ENCODE assay signal across 27 cellular contexts in genomic region chr18:55439036-55439435, GRCh38.
A peak's percentile ranks its signal among the peaks of the same experiment; 100 is the strongest.
DNase-seq lines count a peak whose midpoint lies in the region; ATAC-seq and TF ChIP-seq lines count a peak whose summit lies in the region.
"Had no signal": no experiment of that assay in that cellular context is flagged by ENCODE, and none has a peak within 500 bp of the region (broad histone marks: within the 10 kb centered on the region; RNA-seq: fewer than 3 reads in every experiment).

No MANE protein-coding gene starts in this region.

- H3K4me1 ChIP-seq in DOHH2 (ENCODE audit: control insufficient read depth, low read length) (peaks cover 100% of the 10 kb centered on the region), NT2/D1 (ENCODE audit: insufficient read depth, insufficient read length) (no peaks in the 10 kb centered on the region), uterus (no peaks in the 10 kb centered on the region)
- H3K4me1 ChIP-seq: ascending aorta, lower lobe of right lung had no signal

- in situ Hi-C loops in G401 (cut with HindIII; ENCODE audit: low sequenced_read_pairs), result no loop called here

- peak; percentile 35 for DNase-seq in NT2/D1 (ENCODE audit: low read depth, low spot score)
- peak; percentile 75 for DNase-seq in iPS DF 19.7 (ENCODE audit: low read depth, low spot score)
- no peak for DNase-seq in neural crest cell (ENCODE audit: low read depth, low spot score)
- no peak for DNase-seq in lower leg skin (ENCODE audit: low spot score in 2 of 2)
- no peak for DNase-seq in uterus
- no peak for DNase-seq in G401 (ENCODE audit: low spot score)
- DNase-seq: activated B cell treated with CpG ODN at 0.5 μM for 24 hours; activated CD4-positive, alpha-beta T cell treated with anti-CD3 and anti-CD28 coated beads, Interleukin-2, amount 50 U/mL, for 1 hour; activated gamma-delta T cell treated with Interleukin-2 at 50 U/mL for 16 hours; activated T-cell treated with anti-CD3 and anti-CD28 coated beads, Interleukin-2, amount 50 U/mL, for 24 hours; CD4-positive, CD25-positive, alpha-beta regulatory T cell; DND-41; effector memory CD8-positive, alpha-beta T cell; lower lobe of right lung; natural killer cell; NCI-H1417 treated with DMSO at 0.1 percent for 48 hours; NCI-H2081 treated with DMSO at 0.1 percent for 48 hours; NCI-H446; PC-3; SK-N-SH; stimulated activated naive B cell treated with anti-CD40 and anti-IgM and Interleukin-4, amounts not matched to agents 10 μg/mL and 1 μg/mL and 100 μg/mL, for 72 hours; substantia nigra had no signal

- H3K27ac Mint-ChIP-seq in neural crest cell (ENCODE audit: unreplicated experiment), result peak overlapping the region; percentile 87
- H3K27ac Mint-ChIP-seq: activated T-cell treated with anti-CD3 and anti-CD28 coated beads, Interleukin-2, amount 50 U/mL, for 24 hours; CD4-positive, CD25-positive, alpha-beta regulatory T cell; effector memory CD8-positive, alpha-beta T cell; natural killer cell; stimulated activated naive B cell treated with anti-CD40 and anti-IgM and Interleukin-4, amounts not matched to agents 10 μg/mL and 1 μg/mL and 100 μg/mL, for 72 hours had no signal

- peaks cover 2% of the 10 kb centered on the region for H3K9me3 Mint-ChIP-seq in neural crest cell
- H3K9me3 Mint-ChIP-seq: activated B cell treated with CpG ODN at 0.5 μM for 24 hours; activated T-cell treated with anti-CD3 and anti-CD28 coated beads, Interleukin-2, amount 50 U/mL, for 24 hours; natural killer cell had no signal

- H3K79me2 ChIP-seq in DOHH2 (ENCODE audit: control insufficient read depth, low read length), result peaks cover 75% of the 10 kb centered on the region

- no peaks in the 10 kb centered on the region for H4K20me1 ChIP-seq in DOHH2 (ENCODE audit: control insufficient read depth, insufficient read depth, low read depth, low read length)

- peaks cover 17% of the 10 kb centered on the region for H3K36me3 ChIP-seq in DOHH2 (ENCODE audit: control insufficient read depth, low read length)
- no peaks in the 10 kb centered on the region for H3K36me3 ChIP-seq in NT2/D1 (ENCODE audit: insufficient read depth, insufficient read length, low read length)
- H3K36me3 ChIP-seq in uterus, result no peaks in the 10 kb centered on the region
- H3K36me3 ChIP-seq: ascending aorta, cardiac muscle cell, lower lobe of right lung had no signal

- peak overlapping the region; percentile 80 for H3K4me2 ChIP-seq in DOHH2 (ENCODE audit: low read length)
- H3K4me2 ChIP-seq: SK-N-SH had no signal

- H3K4me3 ChIP-seq in DOHH2 (ENCODE audit: low read length) (peak overlapping the region; percentile 57), NT2/D1 (ENCODE audit: insufficient read length, low read depth) (no peak overlapping the region), lower leg skin (ENCODE audit: low read depth, poor library complexity, severe bottlenecking) (no peak overlapping the region), uterus (no peak overlapping the region)
- H3K4me3 ChIP-seq: ascending aorta, cardiac muscle cell, coronary artery, lower lobe of right lung had no signal

- ATAC-seq in GM21723 (IDR thresholded peaks at IDR 0.05; ENCODE audit: unreplicated experiment), result no peak
- ATAC-seq: effector memory CD8-positive, alpha-beta T cell; lower lobe of right lung; natural killer cell; PC-3; stimulated activated naive B cell treated with anti-CD40 and anti-IgM and Interleukin-4, amounts not matched to agents 10 μg/mL and 1 μg/mL and 100 μg/mL, for 72 hours had no signal

- H3F3A ChIP-seq in DOHH2 (ENCODE audit: control insufficient read depth, insufficient read depth), result peaks cover 47% of the 10 kb centered on the region

- H3K4me3 Mint-ChIP-seq in neural crest cell, result no peak overlapping the region
- H3K4me3 Mint-ChIP-seq: activated B cell treated with CpG ODN at 0.5 μM for 24 hours; activated T-cell treated with anti-CD3 and anti-CD28 coated beads, Interleukin-2, amount 50 U/mL, for 24 hours; CD4-positive, CD25-positive, alpha-beta regulatory T cell; effector memory CD8-positive, alpha-beta T cell; natural killer cell; stimulated activated naive B cell treated with anti-CD40 and anti-IgM and Interleukin-4, amounts not matched to agents 10 μg/mL and 1 μg/mL and 100 μg/mL, for 72 hours had no signal

- no peaks in the 10 kb centered on the region for H3K9me2 ChIP-seq in DOHH2 (replicated peaks; ENCODE audit: control insufficient read depth, low read length)
- H3K9me2 ChIP-seq: SK-N-SH had no signal

- TF ChIP-seq CTCF in DOHH2 (IDR thresholded peaks at IDR 0.05; ENCODE audit: low read depth, low read length, poor library complexity, severe bottlenecking) (no peak), neural crest cell (conservative IDR thresholded peaks at IDR 0.05) (no peak), lower leg skin (IDR thresholded peaks at IDR 0.05) (no peak), uterus (IDR thresholded peaks at IDR 0.05) (no peak)

- H3K9ac ChIP-seq in NT2/D1 (ENCODE audit: insufficient read length, low read depth), result no peak overlapping the region
- H3K9ac ChIP-seq: SK-N-SH had no signal

- H3K27ac ChIP-seq in DOHH2 (ENCODE audit: low read depth, low read length) (peak overlapping the region; percentile 98), uterus (no peak overlapping the region)
- H3K27ac ChIP-seq: ascending aorta, cardiac muscle cell, coronary artery, lower lobe of right lung had no signal

- H3K9me3 ChIP-seq in DOHH2 (ENCODE audit: control insufficient read depth, insufficient read depth, low read length), result no peaks in the 10 kb centered on the region
- no peaks in the 10 kb centered on the region for H3K9me3 ChIP-seq in NT2/D1 (ENCODE audit: insufficient read depth, low read length)
- no peaks in the 10 kb centered on the region for H3K9me3 ChIP-seq in uterus
- H3K9me3 ChIP-seq: ascending aorta, lower lobe of right lung, SK-N-SH had no signal

- WGBS in lower leg skin, 2 donors, result 90 to 91% methylated on average over 3 of the region's 3 CpGs

- TF ChIP-seq POLR2A in lower leg skin (IDR thresholded peaks at IDR 0.05), result no peak
- TF ChIP-seq POLR2A in uterus (IDR thresholded peaks at IDR 0.05), result no peak

- H3K27me3 ChIP-seq in DOHH2 (ENCODE audit: control insufficient read depth, low read length), result no peaks in the 10 kb centered on the region
- H3K27me3 ChIP-seq in NT2/D1 (ENCODE audit: insufficient read depth, insufficient read length), result no peaks in the 10 kb centered on the region
- no peaks in the 10 kb centered on the region for H3K27me3 ChIP-seq in uterus
- H3K27me3 ChIP-seq: ascending aorta, cardiac muscle cell had no signal

- H3K4me1 Mint-ChIP-seq in neural crest cell, result peaks cover 29% of the 10 kb centered on the region

- H3K36me3 Mint-ChIP-seq in neural crest cell (ENCODE audit: low read depth), result peaks cover 11% of the 10 kb centered on the region
- H3K36me3 Mint-ChIP-seq: CD4-positive, CD25-positive, alpha-beta regulatory T cell; natural killer cell had no signal

- intact Hi-C loops in lower leg skin (cut with DNase I; ENCODE audit: low total_unique reads) (no loop called here), uterus (cut with DNase I; ENCODE audit: low total_unique reads) (no loop called here)

- no peaks in the 10 kb centered on the region for H3K27me3 Mint-ChIP-seq in neural crest cell (ENCODE audit: low read depth)
- H3K27me3 Mint-ChIP-seq: CD4-positive, CD25-positive, alpha-beta regulatory T cell; effector memory CD8-positive, alpha-beta T cell; stimulated activated naive B cell treated with anti-CD40 and anti-IgM and Interleukin-4, amounts not matched to agents 10 μg/mL and 1 μg/mL and 100 μg/mL, for 72 hours had no signal

Comparison
In these comparisons a context has a peak if more than half of its experiments do, and no peak if none do; other contexts are left out.
1. DNase-seq: peak in NT2/D1 (single experiment) and iPS DF 19.7 (single experiment); none in neural crest cell (single experiment), lower leg skin (0 of 2), uterus (0 of 2) and G401 (single experiment).